Comparison of ENCODE assay signal across 8 cellular contexts in genomic region chr1:226736001-226736907, GRCh38. TPM values are rescaled to one million over a fixed set of nuclear protein-coding genes. Genes with fewer than 3 reads are reported as not detected.
DNase-seq lines count a peak whose midpoint lies in the region; ATAC-seq and TF ChIP-seq lines count a peak whose summit lies in the region.

No MANE protein-coding gene starts in this region.

- no peaks in the 10 kb centered on the region for H3K27me3 ChIP-seq in ascending aorta
- H3K27me3 ChIP-seq in kidney epithelial cell (ENCODE audit: control insufficient read depth, insufficient read depth, low read length) = no peaks in the 10 kb centered on the region
- H3K27me3 ChIP-seq in subcutaneous abdominal adipose tissue (ENCODE audit: control insufficient read depth in 5 of 5, insufficient read depth in 4 of 5, low read length in 5 of 5) = no peaks in the 10 kb centered on the region

- peaks cover 25 to 49% of the 10 kb centered on the region in 2 donors for H3K4me1 ChIP-seq in ascending aorta
- H3K4me1 ChIP-seq in subcutaneous abdominal adipose tissue (ENCODE audit: control insufficient read depth in 5 of 5, insufficient read depth in 5 of 5, low read length in 5 of 5) = peaks cover 11 to 70% (median 63%) of the 10 kb centered on the region in 5 donors

- H3K4me3 ChIP-seq in ascending aorta (peak overlapping the region; percentile 87 to 95), kidney epithelial cell (ENCODE audit: low read depth, low read length) (peak overlapping the region; percentile 58), subcutaneous abdominal adipose tissue (ENCODE audit: low read depth in 1 of 5, low read length in 5 of 5) (peak overlapping the region; percentile 64 to 93 (median 90))

- TF ChIP-seq CTCF in ascending aorta (IDR thresholded peaks at IDR 0.05) (no peak), kidney epithelial cell (IDR thresholded peaks at IDR 0.05; ENCODE audit: insufficient read depth, low read length, poor library complexity, severe bottlenecking) (no peak)

- H3K36me3 ChIP-seq in ascending aorta (no peaks in the 10 kb centered on the region), kidney epithelial cell (ENCODE audit: control insufficient read depth, insufficient read depth, low read length) (no peaks in the 10 kb centered on the region), subcutaneous abdominal adipose tissue (ENCODE audit: control insufficient read depth in 5 of 5, insufficient read depth in 5 of 5, low read length in 5 of 5) (peaks cover 0 to 29% (median 21%) of the 10 kb centered on the region in 5 donors)

- H3K9ac ChIP-seq in subcutaneous abdominal adipose tissue (ENCODE audit: low read length in 5 of 5) = peak overlapping the region in 4 of 5 donors; percentile 53 to 89 (median 54)

- DNase-seq in NCI-H2107 treated with DMSO at 0.1 percent for 48 hours (lab: John Stamatoyannopoulos, UW; ENCODE audit: unreplicated experiment) (peak; percentile 61), ascending aorta (ENCODE audit: low spot score in 2 of 2) (no peak), kidney epithelial cell (ENCODE audit: low read depth) (no peak), NCI-H526 (lab: John Stamatoyannopoulos, UW) (no peak), NCI-H2081 treated with DMSO at 0.1 percent for 48 hours (lab: John Stamatoyannopoulos, UW) (no peak)

- H3K9me3 ChIP-seq in ascending aorta (no peaks in the 10 kb centered on the region), subcutaneous abdominal adipose tissue (ENCODE audit: control insufficient read depth in 5 of 5, low read length in 5 of 5) (no peaks in the 10 kb centered on the region)

- H3K27ac ChIP-seq in ascending aorta (peak overlapping the region; percentile 75 to 93), subcutaneous abdominal adipose tissue (ENCODE audit: low read depth, low read length) (peak overlapping the region; percentile 87)

- intact Hi-C loops in ascending aorta (cut with DNase I) = loop anchor here (2.0 to 5.0 kb wide), 5 partner anchors 23 to 189 kb away; partner anchors contain the start of gene STUM

- no peak for ATAC-seq in GM21367 (IDR thresholded peaks at IDR 0.05; ENCODE audit: unreplicated experiment)
- no peak for ATAC-seq in GM21786 (IDR thresholded peaks at IDR 0.05; ENCODE audit: unreplicated experiment)

RNA-seq across cellular contexts. Expression of gene ITPKB, which starts 2.8 kb away (rescaled TPM):
- total RNA-seq in ascending aorta (27.5 TPM), kidney epithelial cell (11.7 and 12.4 TPM in 2 replicates)
